ENCODE assay signal across 8 cellular contexts in genomic region chr9:90801175-90801506, GRCh38. TPM values are rescaled to one million over a fixed set of nuclear protein-coding genes. Genes with fewer than 3 reads are reported as not detected.
DNase-seq lines count a peak whose midpoint lies in the region; ATAC-seq and TF ChIP-seq lines count a peak whose summit lies in the region.

No MANE protein-coding gene starts in this region.

- H3K4me3 Mint-ChIP-seq in activated CD4-positive, alpha-beta T cell treated with anti-CD3 and anti-CD28 coated beads, Interleukin-2, amount 10 ng/mL, durations not matched to agents 7 days and 5 days, result no peak overlapping the region

- H3K36me3 ChIP-seq in OCI-LY3 (replicated peaks; ENCODE audit: low read depth, low read length) (peaks cover 17% of the 10 kb centered on the region), iPS-18a (ENCODE audit: control insufficient read depth, low read depth, low read length) (no peaks in the 10 kb centered on the region), urinary bladder (ENCODE audit: insufficient read depth) (no peaks in the 10 kb centered on the region)

- peak; percentile 6 for ATAC-seq in GM21576 (IDR thresholded peaks at IDR 0.05; ENCODE audit: unreplicated experiment)
- no peak for ATAC-seq in SK-N-SH treated with all-trans-retinoic acid at 6 μM for 48 hours

- peak; percentile 63 for DNase-seq in COR-L47 (lab: John Stamatoyannopoulos, UW)
- no peak for DNase-seq in activated effector memory CD4-positive, alpha-beta T cell treated with anti-CD3 and anti-CD28 coated beads, Interleukin-2, amount 50 U/mL, for 16 hours
- no peak for DNase-seq in activated CD4-positive, alpha-beta T cell treated with anti-CD3 and anti-CD28 coated beads, Interleukin-2, amount 10 ng/mL, durations not matched to agents 7 days and 5 days

- H3K4me2 ChIP-seq in OCI-LY3 (ENCODE audit: low read length), result peak overlapping the region; percentile 99

- peaks cover 72% of the 10 kb centered on the region for H3K4me1 ChIP-seq in OCI-LY3 (ENCODE audit: low read length)
- H3K4me1 ChIP-seq in iPS-18a (ENCODE audit: control insufficient read depth, low read depth, low read length), result peaks cover 4% of the 10 kb centered on the region
- H3K4me1 ChIP-seq in urinary bladder (ENCODE audit: insufficient read depth), result no peaks in the 10 kb centered on the region

- H3K79me2 ChIP-seq in OCI-LY3 (ENCODE audit: low read length), result peaks cover 59% of the 10 kb centered on the region

- H3K27me3 ChIP-seq in OCI-LY3 (ENCODE audit: low read depth, low read length) (no peaks in the 10 kb centered on the region), iPS-18a (ENCODE audit: control insufficient read depth, insufficient read depth, low read length) (peaks cover 55% of the 10 kb centered on the region)

- H3K4me1 Mint-ChIP-seq in activated CD4-positive, alpha-beta T cell treated with anti-CD3 and anti-CD28 coated beads, Interleukin-2, amount 10 ng/mL, durations not matched to agents 7 days and 5 days, result peaks cover 4% of the 10 kb centered on the region

- H3K27me3 Mint-ChIP-seq in activated CD4-positive, alpha-beta T cell treated with anti-CD3 and anti-CD28 coated beads, Interleukin-2, amount 10 ng/mL, durations not matched to agents 7 days and 5 days, result peaks cover 82% of the 10 kb centered on the region

- H3K27ac Mint-ChIP-seq in activated CD4-positive, alpha-beta T cell treated with anti-CD3 and anti-CD28 coated beads, Interleukin-2, amount 10 ng/mL, durations not matched to agents 7 days and 5 days, result no peak overlapping the region

- no peaks in the 10 kb centered on the region for H3K36me3 Mint-ChIP-seq in activated CD4-positive, alpha-beta T cell treated with anti-CD3 and anti-CD28 coated beads, Interleukin-2, amount 10 ng/mL, durations not matched to agents 7 days and 5 days (ENCODE audit: low read depth)

- no peak overlapping the region for H2AFZ ChIP-seq in OCI-LY3 (ENCODE audit: low read depth, low read length)

- H3K9me3 Mint-ChIP-seq in activated CD4-positive, alpha-beta T cell treated with anti-CD3 and anti-CD28 coated beads, Interleukin-2, amount 10 ng/mL, durations not matched to agents 7 days and 5 days, result no peaks in the 10 kb centered on the region

- POLR2A ChIA-PET in activated CD4-positive, alpha-beta T cell treated with anti-CD3 and anti-CD28 coated beads, Interleukin-2, amount 10 ng/mL, durations not matched to agents 7 days and 5 days (lab: Charles Lee), result no interaction called here

- H3K4me3 ChIP-seq in OCI-LY3 (ENCODE audit: low read length) (peak overlapping the region; percentile 86), iPS-18a (ENCODE audit: low read length) (peak overlapping the region; percentile 71), urinary bladder (ENCODE audit: low read depth, low read length) (peak overlapping the region; percentile 32)

- H4K20me1 ChIP-seq in OCI-LY3 (ENCODE audit: insufficient read depth, low read length), result peaks cover 9% of the 10 kb centered on the region

- WGBS in urinary bladder, result 28% methylated on average over 11 of the region's 11 CpGs

- no peak for TF ChIP-seq CTCF in OCI-LY3 (IDR thresholded peaks at IDR 0.05; ENCODE audit: low read depth, low read length)

- H3K9ac ChIP-seq in OCI-LY3 (ENCODE audit: low read length) (peak overlapping the region; percentile 99), iPS-18a (ENCODE audit: low read length) (peak overlapping the region; percentile 52)

- H3K9me3 ChIP-seq in OCI-LY3 (ENCODE audit: insufficient read depth, low read length) (no peaks in the 10 kb centered on the region), iPS-18a (ENCODE audit: control insufficient read depth, low read depth, low read length) (no peaks in the 10 kb centered on the region)

- H3K27ac ChIP-seq in OCI-LY3 (ENCODE audit: low read length) (peak overlapping the region; percentile 97), iPS-18a (ENCODE audit: low read length) (no peak overlapping the region), urinary bladder (ENCODE audit: low read depth) (no peak overlapping the region)

- CTCF ChIA-PET in activated CD4-positive, alpha-beta T cell treated with anti-CD3 and anti-CD28 coated beads, Interleukin-2, amount 10 ng/mL, durations not matched to agents 7 days and 5 days (lab: Charles Lee), result interaction anchor here (1.4 kb wide), 1 partner anchor 15 kb away, joined by 3 read pairs; no protein-coding TSS in a partner anchor

TF ChIP-seq in SK-N-SH treated with all-trans-retinoic acid at 6 μM for 48 hours, 23 proteins besides CTCF, POLR2A, EP300 and RAD21:
- TF ChIP-seq ZNF565 (CRISPR knock-in tag; conservative IDR thresholded peaks at IDR 0.05; ENCODE audit: low read depth) (no peak), RARB (CRISPR knock-in tag; IDR thresholded peaks at IDR 0.05) (no peak), SNAI2 (CRISPR knock-in tag; IDR thresholded peaks at IDR 0.05) (no peak)

RNA-seq across cellular contexts. Expression of gene SYK, which starts 0.5 kb away (rescaled TPM):
- total RNA-seq in urinary bladder, result 12.1 TPM
- 5.7 TPM for polyA plus RNA-seq in urinary bladder
- total RNA-seq in activated CD4-positive, alpha-beta T cell treated with anti-CD3 and anti-CD28 coated beads, Interleukin-2, amount 10 ng/mL, durations not matched to agents 7 days and 5 days, result under 1 TPM; 0.56 to 0.92 TPM

Comparison
In these comparisons a context has a peak if more than half of its experiments do, and no peak if none do; other contexts are left out.
1. H3K4me3 ChIP-seq: peak in every context shown above with its lines; median percentile 86 in OCI-LY3; 71 in iPS-18a; 32 in urinary bladder.